ENCODE assay signal across 1 cellular context in genomic region chr19:43934985-43935708, GRCh38.
TF ChIP-seq lines count a peak whose summit lies in the region.

TSS of gene ZNF45 (minus strand) at chr19:43935282. CDS start at chr19:43922185, 13,097 bp downstream.

TF ChIP-seq in K562, 482 proteins besides CTCF, POLR2A, EP300 and RAD21 (continued from another document and continues in another):
- TF ChIP-seq UBTF (IDR thresholded peaks at IDR 0.05; ENCODE audit: borderline replicate concordance in 1 of 2, low read depth in 2 of 2, low read length in 2 of 2) (peak; percentile 28 to 74; a peak in 1 of 4 replicates), COPS2 (conservative IDR thresholded peaks at IDR 0.05) (no peak), PHF20 (IDR thresholded peaks at IDR 0.05; ENCODE audit: partially characterized antibody) (peak; percentile 80), SNRNP70 (optimal IDR thresholded peaks at IDR 0.05; ENCODE audit: low read depth, low read length) (no peak), ZNF707 (CRISPR knock-in tag; conservative IDR thresholded peaks at IDR 0.05) (no peak), VEZF1 (CRISPR knock-in tag; IDR thresholded peaks at IDR 0.05) (peak; percentile 85), ID3 (CRISPR knock-in tag; IDR thresholded peaks at IDR 0.05) (no peak), ID3 (tag; IDR thresholded peaks at IDR 0.05) (peak; percentile 43; the same call in 1 of the 2 replicates), PHF21A (IDR thresholded peaks at IDR 0.05; ENCODE audit: borderline replicate concordance, low read depth) (no peak), ATF2 (CRISPR knock-in tag; IDR thresholded peaks at IDR 0.05) (no peak), FOXK2 (conservative IDR thresholded peaks at IDR 0.05 in 1 of 2, IDR thresholded peaks at IDR 0.05 in 1 of 2; ENCODE audit: low read depth in 2 of 2) (no peak), MLLT1 (IDR thresholded peaks at IDR 0.05) (no peak), ZKSCAN1 (IDR thresholded peaks at IDR 0.05; ENCODE audit: low read depth, low read length) (no peak), PRDM10 (IDR thresholded peaks at IDR 0.05; ENCODE audit: partially characterized antibody) (peak; percentile 26), JUNB (CRISPR knock-in tag; conservative IDR thresholded peaks at IDR 0.05) (no peak), ZBTB33 (CRISPR knock-in tag; IDR thresholded peaks at IDR 0.05) (no peak), ZHX1 (conservative IDR thresholded peaks at IDR 0.05; ENCODE audit: low read length) (no peak), RB1 (IDR thresholded peaks at IDR 0.05; ENCODE audit: low read depth) (peak; percentile 56; the same call in 1 of the 2 replicates), ZNF589 (CRISPR knock-in tag; IDR thresholded peaks at IDR 0.05; ENCODE audit: low read depth) (no peak), ZNF316 (IDR thresholded peaks at IDR 0.05) (no peak), SAFB (IDR thresholded peaks at IDR 0.05; ENCODE audit: borderline replicate concordance, low read depth, low read length) (no peak; the same call in 1 of the 2 replicates), RERE (CRISPR knock-in tag; IDR thresholded peaks at IDR 0.05; ENCODE audit: borderline replicate concordance) (no peak), ZNF398 (CRISPR knock-in tag; IDR thresholded peaks at IDR 0.05) (no peak), CBX3 (IDR thresholded peaks at IDR 0.05; ENCODE audit: borderline replicate concordance in 1 of 2, low read length in 2 of 2) (no peak), RUNX1 (IDR thresholded peaks at IDR 0.05; ENCODE audit: low read depth) (no peak), CHD1 (IDR thresholded peaks at IDR 0.05; ENCODE audit: low read length) (no peak), MAFK (IDR thresholded peaks at IDR 0.05; ENCODE audit: low read length) (no peak), HDAC3 (IDR thresholded peaks at IDR 0.05; ENCODE audit: borderline replicate concordance, partially characterized antibody) (no peak), NCOA4 (IDR thresholded peaks at IDR 0.05; ENCODE audit: partially characterized antibody) (no peak), ZNF586 (CRISPR knock-in tag; conservative IDR thresholded peaks at IDR 0.05) (no peak), ZC3H8 (IDR thresholded peaks at IDR 0.05) (no peak), ADNP (tag; IDR thresholded peaks at IDR 0.05) (no peak), NCOA1 (IDR thresholded peaks at IDR 0.05; ENCODE audit: low read depth) (peak; percentile 23; the same call in 1 of the 2 replicates)
